1 cellular context compared by ENCODE assay signal in the genomic region with DNA sequence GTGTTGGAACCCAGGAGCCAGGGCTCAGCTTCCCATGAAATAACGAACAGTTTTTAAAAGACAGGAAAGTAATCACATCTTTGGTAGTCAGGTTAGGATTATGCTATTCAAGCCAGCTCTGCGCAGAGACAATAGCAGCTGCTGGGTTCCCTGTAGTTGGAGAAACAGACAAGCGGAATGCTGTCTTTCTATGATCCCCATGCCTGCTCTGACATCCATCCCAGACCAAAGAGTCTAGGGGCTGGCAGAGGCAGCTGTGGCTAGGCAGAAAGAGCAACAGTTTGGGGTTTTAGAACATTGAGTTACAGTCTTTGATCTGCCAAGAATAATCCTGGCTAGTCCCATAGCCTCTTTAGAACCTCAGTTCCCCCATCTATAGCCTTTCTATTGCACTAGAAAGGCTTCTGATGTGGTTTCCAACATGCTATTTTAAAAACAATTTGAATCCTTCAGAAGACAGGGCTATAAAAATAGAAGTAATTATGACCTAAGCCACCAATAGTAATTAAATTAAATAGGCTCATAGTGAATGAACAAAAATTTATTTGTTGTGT.
TF ChIP-seq lines count a peak whose summit lies in the region.

No MANE protein-coding gene starts in this region.

TF ChIP-seq in GM23338, 12 proteins besides CTCF, POLR2A, EP300 and RAD21 (continued from another document):
- TF ChIP-seq REST (IDR thresholded peaks at IDR 0.05; ENCODE audit: unreplicated experiment) = no peak
- TF ChIP-seq STAT1 (IDR thresholded peaks at IDR 0.05; ENCODE audit: unreplicated experiment) = no peak
- TF ChIP-seq, protein P1, sequence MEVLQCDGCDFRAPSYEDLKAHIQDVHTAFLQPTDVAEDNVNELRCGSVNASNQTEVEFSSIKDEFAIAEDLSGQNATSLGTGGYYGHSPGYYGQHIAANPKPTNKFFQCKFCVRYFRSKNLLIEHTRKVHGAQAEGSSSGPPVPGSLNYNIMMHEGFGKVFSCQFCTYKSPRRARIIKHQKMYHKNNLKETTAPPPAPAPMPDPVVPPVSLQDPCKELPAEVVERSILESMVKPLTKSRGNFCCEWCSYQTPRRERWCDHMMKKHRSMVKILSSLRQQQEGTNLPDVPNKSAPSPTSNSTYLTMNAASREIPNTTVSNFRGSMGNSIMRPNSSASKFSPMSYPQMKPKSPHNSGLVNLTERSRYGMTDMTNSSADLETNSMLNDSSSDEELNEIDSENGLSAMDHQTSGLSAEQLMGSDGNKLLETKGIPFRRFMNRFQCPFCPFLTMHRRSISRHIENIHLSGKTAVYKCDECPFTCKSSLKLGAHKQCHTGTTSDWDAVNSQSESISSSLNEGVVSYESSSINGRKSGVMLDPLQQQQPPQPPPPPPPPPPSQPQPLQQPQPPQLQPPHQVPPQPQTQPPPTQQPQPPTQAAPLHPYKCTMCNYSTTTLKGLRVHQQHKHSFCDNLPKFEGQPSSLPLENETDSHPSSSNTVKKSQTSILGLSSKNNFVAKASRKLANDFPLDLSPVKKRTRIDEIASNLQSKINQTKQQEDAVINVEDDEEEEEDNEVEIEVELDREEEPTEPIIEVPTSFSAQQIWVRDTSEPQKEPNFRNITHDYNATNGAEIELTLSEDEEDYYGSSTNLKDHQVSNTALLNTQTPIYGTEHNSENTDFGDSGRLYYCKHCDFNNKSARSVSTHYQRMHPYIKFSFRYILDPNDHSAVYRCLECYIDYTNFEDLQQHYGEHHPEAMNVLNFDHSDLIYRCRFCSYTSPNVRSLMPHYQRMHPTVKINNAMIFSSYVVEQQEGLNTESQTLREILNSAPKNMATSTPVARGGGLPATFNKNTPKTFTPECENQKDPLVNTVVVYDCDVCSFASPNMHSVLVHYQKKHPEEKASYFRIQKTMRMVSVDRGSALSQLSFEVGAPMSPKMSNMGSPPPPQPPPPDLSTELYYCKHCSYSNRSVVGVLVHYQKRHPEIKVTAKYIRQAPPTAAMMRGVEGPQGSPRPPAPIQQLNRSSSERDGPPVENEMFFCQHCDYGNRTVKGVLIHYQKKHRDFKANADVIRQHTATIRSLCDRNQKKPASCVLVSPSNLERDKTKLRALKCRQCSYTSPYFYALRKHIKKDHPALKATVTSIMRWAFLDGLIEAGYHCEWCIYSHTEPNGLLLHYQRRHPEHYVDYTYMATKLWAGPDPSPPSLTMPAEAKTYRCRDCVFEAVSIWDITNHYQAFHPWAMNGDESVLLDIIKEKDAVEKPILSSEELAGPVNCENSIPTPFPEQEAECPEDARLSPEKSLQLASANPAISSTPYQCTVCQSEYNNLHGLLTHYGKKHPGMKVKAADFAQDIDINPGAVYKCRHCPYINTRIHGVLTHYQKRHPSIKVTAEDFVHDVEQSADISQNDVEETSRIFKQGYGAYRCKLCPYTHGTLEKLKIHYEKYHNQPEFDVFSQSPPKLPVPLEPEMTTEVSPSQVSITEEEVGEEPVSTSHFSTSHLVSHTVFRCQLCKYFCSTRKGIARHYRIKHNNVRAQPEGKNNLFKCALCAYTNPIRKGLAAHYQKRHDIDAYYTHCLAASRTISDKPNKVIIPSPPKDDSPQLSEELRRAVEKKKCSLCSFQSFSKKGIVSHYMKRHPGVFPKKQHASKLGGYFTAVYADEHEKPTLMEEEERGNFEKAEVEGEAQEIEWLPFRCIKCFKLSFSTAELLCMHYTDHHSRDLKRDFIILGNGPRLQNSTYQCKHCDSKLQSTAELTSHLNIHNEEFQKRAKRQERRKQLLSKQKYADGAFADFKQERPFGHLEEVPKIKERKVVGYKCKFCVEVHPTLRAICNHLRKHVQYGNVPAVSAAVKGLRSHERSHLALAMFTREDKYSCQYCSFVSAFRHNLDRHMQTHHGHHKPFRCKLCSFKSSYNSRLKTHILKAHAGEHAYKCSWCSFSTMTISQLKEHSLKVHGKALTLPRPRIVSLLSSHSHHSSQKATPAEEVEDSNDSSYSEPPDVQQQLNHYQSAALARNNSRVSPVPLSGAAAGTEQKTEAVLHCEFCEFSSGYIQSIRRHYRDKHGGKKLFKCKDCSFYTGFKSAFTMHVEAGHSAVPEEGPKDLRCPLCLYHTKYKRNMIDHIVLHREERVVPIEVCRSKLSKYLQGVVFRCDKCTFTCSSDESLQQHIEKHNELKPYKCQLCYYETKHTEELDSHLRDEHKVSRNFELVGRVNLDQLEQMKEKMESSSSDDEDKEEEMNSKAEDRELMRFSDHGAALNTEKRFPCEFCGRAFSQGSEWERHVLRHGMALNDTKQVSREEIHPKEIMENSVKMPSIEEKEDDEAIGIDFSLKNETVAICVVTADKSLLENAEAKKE (CRISPR knock-in tag; IDR thresholded peaks at IDR 0.05) = no peak
- TF ChIP-seq ZNF331 (CRISPR knock-in tag; IDR thresholded peaks at IDR 0.05; ENCODE audit: low read depth) = no peak
- TF ChIP-seq, protein P2, sequence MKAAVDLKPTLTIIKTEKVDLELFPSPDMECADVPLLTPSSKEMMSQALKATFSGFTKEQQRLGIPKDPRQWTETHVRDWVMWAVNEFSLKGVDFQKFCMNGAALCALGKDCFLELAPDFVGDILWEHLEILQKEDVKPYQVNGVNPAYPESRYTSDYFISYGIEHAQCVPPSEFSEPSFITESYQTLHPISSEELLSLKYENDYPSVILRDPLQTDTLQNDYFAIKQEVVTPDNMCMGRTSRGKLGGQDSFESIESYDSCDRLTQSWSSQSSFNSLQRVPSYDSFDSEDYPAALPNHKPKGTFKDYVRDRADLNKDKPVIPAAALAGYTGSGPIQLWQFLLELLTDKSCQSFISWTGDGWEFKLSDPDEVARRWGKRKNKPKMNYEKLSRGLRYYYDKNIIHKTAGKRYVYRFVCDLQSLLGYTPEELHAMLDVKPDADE (IDR thresholded peaks at IDR 0.05) = no peak
- TF ChIP-seq NANOG (IDR thresholded peaks at IDR 0.05; ENCODE audit: borderline replicate concordance) = no peak
- TF ChIP-seq CREB1 (CRISPR knock-in tag; IDR thresholded peaks at IDR 0.05; ENCODE audit: low read depth) = no peak
- no peak for TF ChIP-seq ZNF114 (CRISPR knock-in tag; IDR thresholded peaks at IDR 0.05)
